In the genomic region with DNA sequence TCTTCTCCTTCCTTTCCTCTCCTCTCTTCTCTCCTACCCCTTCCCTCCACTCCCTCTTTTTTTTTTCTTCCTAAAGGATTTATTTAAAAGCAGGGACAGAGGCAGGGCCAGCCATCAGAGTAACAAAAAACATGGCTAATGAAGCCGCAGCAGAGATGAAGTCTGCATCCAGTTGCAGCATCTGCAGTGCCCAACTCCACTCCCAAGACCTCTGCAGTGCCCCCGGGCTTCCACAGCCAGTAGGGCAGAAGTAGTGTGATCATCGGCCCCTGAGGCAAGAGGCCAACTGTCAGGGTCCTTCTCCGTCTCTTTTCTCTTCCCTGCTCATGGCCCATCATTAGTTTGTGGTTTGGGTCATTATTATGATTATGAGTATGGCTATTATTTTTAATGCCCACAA, we compare ENCODE assay signal across 36 cellular contexts. TPM values are rescaled to one million over a fixed set of nuclear protein-coding genes. Genes with fewer than 3 reads are reported as not detected.
"Had no signal": no experiment of that assay in that cellular context is flagged by ENCODE, and none has a peak within 500 bp of the region (broad histone marks: within the 10 kb centered on the region; RNA-seq: fewer than 3 reads in every experiment).

No MANE protein-coding gene starts in this region.

- H3K27ac ChIP-seq: adrenal gland, ascending aorta, brain microvascular endothelial cell, gastroesophageal sphincter, neutrophil, ovary, skin epidermis, uterus, VCaP had no signal

- FAIRE-seq: endothelial cell of umbilical vein, kidney, TTC549 had no signal

- DNase-seq: activated CD4-positive, alpha-beta T cell treated with anti-CD3 and anti-CD28 coated beads for 48 hours; activated CD4-positive, alpha-beta T cell treated with anti-CD3 and anti-CD28 coated beads, Interleukin-2, amount 50 U/mL, for 48 hours; activated CD8-positive, alpha-beta memory T cell treated with anti-CD3 and anti-CD28 coated beads for 24 hours; activated effector memory CD4-positive, alpha-beta T cell treated with anti-CD3 and anti-CD28 coated beads, Interleukin-2, amount 50 U/mL, for 16 hours; activated naive CD4-positive, alpha-beta T cell treated with anti-CD3 and anti-CD28 coated beads for 36 hours; activated naive CD8-positive, alpha-beta T cell treated with anti-CD3 and anti-CD28 coated beads for 36 hours; adrenal gland; cortex of kidney; effector memory CD8-positive, alpha-beta T cell; kidney; left colon; mammary epithelial cell; ovary; stimulated activated CD4-positive, alpha-beta T cell treated with anti-CD3 and anti-CD28 coated beads, Interleukin-12 subunit alpha, Interleukin-12 subunit beta, amount 100 ng/mL, for 4 hours; stimulated activated CD4-positive, alpha-beta T cell treated with anti-CD3 and anti-CD28 coated beads, Interleukin-4, amount 100 ng/mL, for 1 hour; stimulated activated naive CD8-positive, alpha-beta T cell treated with anti-CD3 and anti-CD28 coated beads, Interleukin-15, amount 100 ng/mL, for 72 hours; substantia nigra; uterus had no signal

- H3K9me3 ChIP-seq: adrenal gland, ascending aorta, gastroesophageal sphincter, neutrophil, ovary, uterus had no signal

- H3K36me3 ChIP-seq: adrenal gland, ascending aorta, brain microvascular endothelial cell, gastroesophageal sphincter, neutrophil, ovary, uterus had no signal

- ATAC-seq: activated CD4-positive, CD25-positive, alpha-beta regulatory T cell treated with anti-CD3 and anti-CD28 coated beads, Interleukin-2, amount 50 U/mL, for 24 hours; effector memory CD8-positive, alpha-beta T cell; gastroesophageal sphincter; left colon; sciatic nerve; stimulated activated memory B cell treated with anti-CD40 and anti-IgM and Interleukin-4, amounts not matched to agents 10 μg/mL and 1 μg/mL and 100 μg/mL, for 72 hours; stimulated activated naive CD8-positive, alpha-beta T cell treated with anti-CD3 and anti-CD28 coated beads, Interleukin-15, amount 100 ng/mL, for 72 hours had no signal

- H3K4me3 ChIP-seq: adrenal gland, ascending aorta, gastroesophageal sphincter, ovary, skin epidermis, uterus had no signal

RNA-seq across cellular contexts. Expression of gene EGR4, which starts 4.2 kb away (rescaled TPM):
- total RNA-seq: ascending aorta, chondrocyte, endothelial cell of umbilical vein, fibroblast of lung, fibroblast of villous mesenchyme, gastroesophageal sphincter, kidney, left colon, liver, mucosa of gallbladder, renal cortical epithelial cell, sciatic nerve, uterus had no signal
- polyA plus RNA-seq: endothelial cell of umbilical vein, esophagus, fibroblast of lung had no signal
